In genomic region chr1:226064168-226064815, GRCh38 we compare ENCODE assay signal across 8 cellular contexts. TPM values are rescaled to one million over a fixed set of nuclear protein-coding genes. Genes with fewer than 3 reads are reported as not detected.
DNase-seq lines count a peak whose midpoint lies in the region; ATAC-seq, FAIRE-seq and TF ChIP-seq lines count a peak whose summit lies in the region.

No MANE protein-coding gene starts in this region.

- peaks cover 34 to 42% (median 39%) of the 10 kb centered on the region in 10 experiments for H3K4me1 ChIP-seq in BLaER1 treated with 17β-estradiol and CSF1 and Interleukin-3, amounts not matched to agents 10 nM and 100 nM
- H3K4me1 ChIP-seq in SJSA1 (replicated peaks) = peaks cover 18% of the 10 kb centered on the region
- peaks cover 4% of the 10 kb centered on the region for H3K4me1 ChIP-seq in colonic mucosa
- peaks cover 52% of the 10 kb centered on the region for H3K4me1 ChIP-seq in muscle layer of colon (ENCODE audit: insufficient read depth, low read length)

- H3K36me3 ChIP-seq in BLaER1 treated with 17β-estradiol and CSF1 and Interleukin-3, amounts not matched to agents 10 nM and 100 nM = peaks cover 42 to 49% (median 44%) of the 10 kb centered on the region in 11 experiments
- H3K36me3 ChIP-seq in SJSA1 (peaks cover 63% of the 10 kb centered on the region), colonic mucosa (peaks cover 10% of the 10 kb centered on the region), muscle layer of colon (ENCODE audit: insufficient read depth, low read length) (peaks cover 40% of the 10 kb centered on the region)

- FAIRE-seq in GM19239 (lab: Jason Lieb, UNC) = peak; percentile 26
- no peak for FAIRE-seq in HTR-8/SVneo (lab: Jason Lieb, UNC)

- H3K9me3 ChIP-seq in BLaER1 treated with 17β-estradiol and CSF1 and Interleukin-3, amounts not matched to agents 10 nM and 100 nM (replicated peaks in 1 of 11) = no peaks in the 10 kb centered on the region
- H3K9me3 ChIP-seq in SJSA1 (replicated peaks) (no peaks in the 10 kb centered on the region), colonic mucosa (no peaks in the 10 kb centered on the region), muscle layer of colon (ENCODE audit: low read length) (no peaks in the 10 kb centered on the region)

- ATAC-seq in GM18520 (IDR thresholded peaks at IDR 0.05; ENCODE audit: unreplicated experiment) (no peak), GM18517 (IDR thresholded peaks at IDR 0.05; ENCODE audit: unreplicated experiment) (no peak)

- peak overlapping the region; percentile 72 to 99 (median 84) for H3K4me3 ChIP-seq in BLaER1 treated with 17β-estradiol and CSF1 and Interleukin-3, amounts not matched to agents 10 nM and 100 nM
- H3K4me3 ChIP-seq in SJSA1 (peak overlapping the region; percentile 98), colonic mucosa (peak overlapping the region; percentile 76), muscle layer of colon (ENCODE audit: low read depth in 1 of 2, low read length in 2 of 2) (peak overlapping the region; percentile 86 to 92)

- H3K4me2 ChIP-seq in BLaER1 treated with 17β-estradiol and CSF1 and Interleukin-3, amounts not matched to agents 10 nM and 100 nM = peak overlapping the region; percentile 82 to 98 (median 88)

- peak overlapping the region; percentile 98 to 100 (median 99) for H3K9ac ChIP-seq in BLaER1 treated with 17β-estradiol and CSF1 and Interleukin-3, amounts not matched to agents 10 nM and 100 nM
- H3K9ac ChIP-seq in colonic mucosa (ENCODE audit: low read depth in 2 of 2, low read length in 2 of 2) (peak overlapping the region; percentile 95 to 98), muscle layer of colon (ENCODE audit: low read length) (peak overlapping the region; percentile 93)

- H3K27me3 ChIP-seq in BLaER1 treated with 17β-estradiol and CSF1 and Interleukin-3, amounts not matched to agents 10 nM and 100 nM = no peaks in the 10 kb centered on the region
- H3K27me3 ChIP-seq in SJSA1 (replicated peaks) (no peaks in the 10 kb centered on the region), colonic mucosa (no peaks in the 10 kb centered on the region), muscle layer of colon (ENCODE audit: control insufficient read depth in 1 of 2, insufficient read depth in 2 of 2, low read length in 2 of 2) (no peaks in the 10 kb centered on the region)

- intact Hi-C loops in colonic mucosa (cut with DNase I) = loop anchor here (5.0 kb wide), 1 partner anchor 67 kb away; the partner anchor contains the start of gene SDE2

- TF ChIP-seq CTCF in colonic mucosa (IDR thresholded peaks at IDR 0.05) = peak; percentile 66

- DNase-seq in GM19239 (ENCODE audit: insufficient read length, low spot score) (no peak), SJSA1 (ENCODE audit: low read depth in 1 of 2, low spot score in 2 of 2) (peak in 1 of 2 experiments; percentile 58), colonic mucosa (peak; percentile 28), HTR-8/SVneo (ENCODE audit: insufficient read length, low spot score) (no peak)

- H3K27ac ChIP-seq in BLaER1 treated with 17β-estradiol and CSF1 and Interleukin-3, amounts not matched to agents 10 nM and 100 nM = peak overlapping the region; percentile 97 to 100 (median 99)
- H3K27ac ChIP-seq in SJSA1 (peak overlapping the region; percentile 98), colonic mucosa (peak overlapping the region; percentile 100), muscle layer of colon (ENCODE audit: low read depth, low read length) (peak overlapping the region; percentile 98)

- peaks cover 55 to 67% (median 62%) of the 10 kb centered on the region in 11 experiments for H4K20me1 ChIP-seq in BLaER1 treated with 17β-estradiol and CSF1 and Interleukin-3, amounts not matched to agents 10 nM and 100 nM

RNA-seq across cellular contexts. Expression of gene H3-3A, which starts 1.8 kb away (rescaled TPM):
- total RNA-seq in SJSA1 (2014; rRNA removed; shearing (Covaris generic)) = 310 and 399 TPM in 2 replicates
- 100 to 1,000 TPM; 680 to 810 TPM for total RNA-seq in colonic mucosa
